In genomic region chr1:15735304-15736034, GRCh38 we compare ENCODE assay signal across 1 cellular context.
A peak's percentile ranks its signal among the peaks of the same experiment; 100 is the strongest.
TF ChIP-seq lines count a peak whose summit lies in the region.

No MANE protein-coding gene starts in this region.

TF ChIP-seq in HepG2, 621 proteins besides CTCF, POLR2A, EP300 and RAD21:
- TF ChIP-seq HCFC1 (IDR thresholded peaks at IDR 0.05; ENCODE audit: low read depth, low read length): no peak
- no peak for TF ChIP-seq ZNF556 (CRISPR knock-in tag; IDR thresholded peaks at IDR 0.05; ENCODE audit: borderline replicate concordance)
- no peak for TF ChIP-seq KAT8 (CRISPR knock-in tag; IDR thresholded peaks at IDR 0.05)
- no peak for TF ChIP-seq CREB3 (CRISPR knock-in tag; IDR thresholded peaks at IDR 0.05)
- TF ChIP-seq HNRNPLL (IDR thresholded peaks at IDR 0.05; ENCODE audit: low read depth, low read length, poor library complexity, severe bottlenecking): peak; percentile 1
- TF ChIP-seq ETV6 (CRISPR knock-in tag; conservative IDR thresholded peaks at IDR 0.05): no peak
- no peak for TF ChIP-seq WIZ (CRISPR knock-in tag; IDR thresholded peaks at IDR 0.05)
- TF ChIP-seq PRMT3 (CRISPR knock-in tag; IDR thresholded peaks at IDR 0.05; ENCODE audit: borderline replicate concordance, low read depth): no peak
- no peak for TF ChIP-seq ZNF598 (CRISPR knock-in tag; IDR thresholded peaks at IDR 0.05; ENCODE audit: borderline replicate concordance)
- no peak for TF ChIP-seq RFXANK (CRISPR knock-in tag; IDR thresholded peaks at IDR 0.05)
- no peak for TF ChIP-seq ZNF7 (CRISPR knock-in tag; IDR thresholded peaks at IDR 0.05)
- no peak for TF ChIP-seq NONO (IDR thresholded peaks at IDR 0.05)
- no peak for TF ChIP-seq NONO (CRISPR knock-in tag; conservative IDR thresholded peaks at IDR 0.05)
- TF ChIP-seq, protein P1, sequence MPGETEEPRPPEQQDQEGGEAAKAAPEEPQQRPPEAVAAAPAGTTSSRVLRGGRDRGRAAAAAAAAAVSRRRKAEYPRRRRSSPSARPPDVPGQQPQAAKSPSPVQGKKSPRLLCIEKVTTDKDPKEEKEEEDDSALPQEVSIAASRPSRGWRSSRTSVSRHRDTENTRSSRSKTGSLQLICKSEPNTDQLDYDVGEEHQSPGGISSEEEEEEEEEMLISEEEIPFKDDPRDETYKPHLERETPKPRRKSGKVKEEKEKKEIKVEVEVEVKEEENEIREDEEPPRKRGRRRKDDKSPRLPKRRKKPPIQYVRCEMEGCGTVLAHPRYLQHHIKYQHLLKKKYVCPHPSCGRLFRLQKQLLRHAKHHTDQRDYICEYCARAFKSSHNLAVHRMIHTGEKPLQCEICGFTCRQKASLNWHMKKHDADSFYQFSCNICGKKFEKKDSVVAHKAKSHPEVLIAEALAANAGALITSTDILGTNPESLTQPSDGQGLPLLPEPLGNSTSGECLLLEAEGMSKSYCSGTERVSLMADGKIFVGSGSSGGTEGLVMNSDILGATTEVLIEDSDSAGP (CRISPR knock-in tag; IDR thresholded peaks at IDR 0.05; ENCODE audit: borderline replicate concordance): no peak
- peak; percentile 75 for TF ChIP-seq AGO2 (optimal IDR thresholded peaks at IDR 0.05; ENCODE audit: low read depth, low read length)
- TF ChIP-seq, protein P2, sequence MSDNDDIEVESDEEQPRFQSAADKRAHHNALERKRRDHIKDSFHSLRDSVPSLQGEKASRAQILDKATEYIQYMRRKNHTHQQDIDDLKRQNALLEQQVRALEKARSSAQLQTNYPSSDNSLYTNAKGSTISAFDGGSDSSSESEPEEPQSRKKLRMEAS (IDR thresholded peaks at IDR 0.05): 0 out of 2 replicates have a peak, but pooled peaks have one; percentile 17
- TF ChIP-seq ZNF501 (CRISPR knock-in tag; IDR thresholded peaks at IDR 0.05): no peak
- no peak for TF ChIP-seq FUBP1 (CRISPR knock-in tag; IDR thresholded peaks at IDR 0.05; ENCODE audit: borderline replicate concordance)
- TF ChIP-seq HNRNPL (IDR thresholded peaks at IDR 0.05; ENCODE audit: low read depth, low read length): peak; percentile 64; the same call in 1 of the 2 replicates
- no peak for TF ChIP-seq RBFOX2 (IDR thresholded peaks at IDR 0.05; ENCODE audit: low read depth, low read length)
- TF ChIP-seq NFIC (IDR thresholded peaks at IDR 0.05; ENCODE audit: low read length): no peak
- TF ChIP-seq, protein P3, sequence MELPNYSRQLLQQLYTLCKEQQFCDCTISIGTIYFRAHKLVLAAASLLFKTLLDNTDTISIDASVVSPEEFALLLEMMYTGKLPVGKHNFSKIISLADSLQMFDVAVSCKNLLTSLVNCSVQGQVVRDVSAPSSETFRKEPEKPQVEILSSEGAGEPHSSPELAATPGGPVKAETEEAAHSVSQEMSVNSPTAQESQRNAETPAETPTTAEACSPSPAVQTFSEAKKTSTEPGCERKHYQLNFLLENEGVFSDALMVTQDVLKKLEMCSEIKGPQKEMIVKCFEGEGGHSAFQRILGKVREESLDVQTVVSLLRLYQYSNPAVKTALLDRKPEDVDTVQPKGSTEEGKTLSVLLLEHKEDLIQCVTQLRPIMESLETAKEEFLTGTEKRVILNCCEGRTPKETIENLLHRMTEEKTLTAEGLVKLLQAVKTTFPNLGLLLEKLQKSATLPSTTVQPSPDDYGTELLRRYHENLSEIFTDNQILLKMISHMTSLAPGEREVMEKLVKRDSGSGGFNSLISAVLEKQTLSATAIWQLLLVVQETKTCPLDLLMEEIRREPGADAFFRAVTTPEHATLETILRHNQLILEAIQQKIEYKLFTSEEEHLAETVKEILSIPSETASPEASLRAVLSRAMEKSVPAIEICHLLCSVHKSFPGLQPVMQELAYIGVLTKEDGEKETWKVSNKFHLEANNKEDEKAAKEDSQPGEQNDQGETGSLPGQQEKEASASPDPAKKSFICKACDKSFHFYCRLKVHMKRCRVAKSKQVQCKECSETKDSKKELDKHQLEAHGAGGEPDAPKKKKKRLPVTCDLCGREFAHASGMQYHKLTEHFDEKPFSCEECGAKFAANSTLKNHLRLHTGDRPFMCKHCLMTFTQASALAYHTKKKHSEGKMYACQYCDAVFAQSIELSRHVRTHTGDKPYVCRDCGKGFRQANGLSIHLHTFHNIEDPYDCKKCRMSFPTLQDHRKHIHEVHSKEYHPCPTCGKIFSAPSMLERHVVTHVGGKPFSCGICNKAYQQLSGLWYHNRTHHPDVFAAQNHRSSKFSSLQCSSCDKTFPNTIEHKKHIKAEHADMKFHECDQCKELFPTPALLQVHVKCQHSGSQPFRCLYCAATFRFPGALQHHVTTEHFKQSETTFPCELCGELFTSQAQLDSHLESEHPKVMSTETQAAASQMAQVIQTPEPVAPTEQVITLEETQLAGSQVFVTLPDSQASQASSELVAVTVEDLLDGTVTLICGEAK (IDR thresholded peaks at IDR 0.05): no peak
- TF ChIP-seq, protein P3 (CRISPR knock-in tag; IDR thresholded peaks at IDR 0.05): no peak
- TF ChIP-seq KDM5B (CRISPR knock-in tag; IDR thresholded peaks at IDR 0.05; ENCODE audit: borderline replicate concordance): no peak
- no peak for TF ChIP-seq RAD51 (IDR thresholded peaks at IDR 0.05; ENCODE audit: borderline replicate concordance)
- TF ChIP-seq, protein P4, sequence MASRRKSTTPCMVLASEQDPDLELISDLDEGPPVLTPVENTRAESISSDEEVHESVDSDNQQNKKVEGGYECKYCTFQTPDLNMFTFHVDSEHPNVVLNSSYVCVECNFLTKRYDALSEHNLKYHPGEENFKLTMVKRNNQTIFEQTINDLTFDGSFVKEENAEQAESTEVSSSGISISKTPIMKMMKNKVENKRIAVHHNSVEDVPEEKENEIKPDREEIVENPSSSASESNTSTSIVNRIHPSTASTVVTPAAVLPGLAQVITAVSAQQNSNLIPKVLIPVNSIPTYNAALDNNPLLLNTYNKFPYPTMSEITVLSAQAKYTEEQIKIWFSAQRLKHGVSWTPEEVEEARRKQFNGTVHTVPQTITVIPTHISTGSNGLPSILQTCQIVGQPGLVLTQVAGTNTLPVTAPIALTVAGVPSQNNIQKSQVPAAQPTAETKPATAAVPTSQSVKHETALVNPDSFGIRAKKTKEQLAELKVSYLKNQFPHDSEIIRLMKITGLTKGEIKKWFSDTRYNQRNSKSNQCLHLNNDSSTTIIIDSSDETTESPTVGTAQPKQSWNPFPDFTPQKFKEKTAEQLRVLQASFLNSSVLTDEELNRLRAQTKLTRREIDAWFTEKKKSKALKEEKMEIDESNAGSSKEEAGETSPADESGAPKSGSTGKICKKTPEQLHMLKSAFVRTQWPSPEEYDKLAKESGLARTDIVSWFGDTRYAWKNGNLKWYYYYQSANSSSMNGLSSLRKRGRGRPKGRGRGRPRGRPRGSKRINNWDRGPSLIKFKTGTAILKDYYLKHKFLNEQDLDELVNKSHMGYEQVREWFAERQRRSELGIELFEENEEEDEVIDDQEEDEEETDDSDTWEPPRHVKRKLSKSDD (CRISPR knock-in tag; IDR thresholded peaks at IDR 0.05; ENCODE audit: low read depth): no peak
- TF ChIP-seq RFX1 (IDR thresholded peaks at IDR 0.05): no peak
- TF ChIP-seq KDM6A (CRISPR knock-in tag; IDR thresholded peaks at IDR 0.05; ENCODE audit: low read depth): no peak
- no peak for TF ChIP-seq SSRP1 (CRISPR knock-in tag; IDR thresholded peaks at IDR 0.05)
- no peak for TF ChIP-seq MLLT10 (CRISPR knock-in tag; IDR thresholded peaks at IDR 0.05)
